ENCODE assay signal across 8 cellular contexts in genomic region chr3:124246949-124247348, GRCh38.
DNase-seq lines count a peak whose midpoint lies in the region; ATAC-seq and TF ChIP-seq lines count a peak whose summit lies in the region.

No MANE protein-coding gene starts in this region.

- H3K27me3 Mint-ChIP-seq in nephron progenitor cell (ENCODE audit: low read depth, poor library complexity), result no peaks in the 10 kb centered on the region

- ATAC-seq in GM19351 (IDR thresholded peaks at IDR 0.05; ENCODE audit: unreplicated experiment), result no peak
- no peak for ATAC-seq in HG02981 (IDR thresholded peaks at IDR 0.05; ENCODE audit: unreplicated experiment)

- TF ChIP-seq CTCF in GM12864 (IDR thresholded peaks at IDR 0.05; ENCODE audit: low read depth, low read length, missing control alignments) (peak; percentile 63), astrocyte of the spinal cord (IDR thresholded peaks at IDR 0.05; ENCODE audit: low read depth, low read length) (peak; percentile 57), nephron progenitor cell (IDR thresholded peaks at IDR 0.05) (peak; percentile 12)

- H3K4me3 ChIP-seq in GM12864 (ENCODE audit: low read depth, low read length) (no peak overlapping the region), astrocyte of the spinal cord (ENCODE audit: low read depth, low read length) (no peak overlapping the region), MG63 (no peak overlapping the region)

- peaks cover 8% of the 10 kb centered on the region for H3K9me3 Mint-ChIP-seq in nephron progenitor cell

- in situ Hi-C loops in astrocyte of the spinal cord (cut with HindIII; ENCODE audit: low sequenced_read_pairs), result no loop called here

- no peaks in the 10 kb centered on the region for H3K9me3 ChIP-seq in MG63

- peaks cover 40% of the 10 kb centered on the region for H3K4me1 Mint-ChIP-seq in nephron progenitor cell

- H3K27me3 ChIP-seq in MG63, result no peaks in the 10 kb centered on the region; the same call in none of the 2 replicates

- H3K36me3 Mint-ChIP-seq in nephron progenitor cell (ENCODE audit: low read depth), result peaks cover 35% of the 10 kb centered on the region

- H3K27ac Mint-ChIP-seq in nephron progenitor cell, result no peak overlapping the region

- H3K36me3 ChIP-seq in MG63, result no peaks in the 10 kb centered on the region

- H3K4me3 Mint-ChIP-seq in nephron progenitor cell, result no peak overlapping the region

- DNase-seq in GM12864 (ENCODE audit: low read depth) (no peak), NCI-H1105 (lab: John Stamatoyannopoulos, UW) (peak; percentile 42), astrocyte of the spinal cord (ENCODE audit: low read depth, low spot score) (no peak), nephron progenitor cell (no peak), NCI-H2227 treated with DMSO at 0.1 percent for 48 hours (lab: John Stamatoyannopoulos, UW) (no peak), MG63 (no peak)

Comparison
In these comparisons a context has a peak if more than half of its experiments do, and no peak if none do; other contexts are left out.
1. CTCF ChIP-seq: peak in every context shown above with its lines; median percentile 63 in GM12864; 57 in astrocyte of the spinal cord; 12 in nephron progenitor cell.